1 cellular context compared by ENCODE assay signal in genomic region chr5:142024771-142025304, GRCh38.
TF ChIP-seq lines count a peak whose summit lies in the region.

No MANE protein-coding gene starts in this region.

TF ChIP-seq in K562, 482 proteins besides CTCF, POLR2A, EP300 and RAD21 (continued from another document and continues in another):
- peak; percentile 14; the same call in 1 of the 2 replicates for TF ChIP-seq STAT5A (IDR thresholded peaks at IDR 0.05; ENCODE audit: borderline replicate concordance, low read length)
- TF ChIP-seq TEAD4 (IDR thresholded peaks at IDR 0.05; ENCODE audit: low read length): peak; percentile 43
- TF ChIP-seq TEAD4 (CRISPR knock-in tag; IDR thresholded peaks at IDR 0.05; ENCODE audit: borderline replicate concordance): no peak
- peak; percentile 82 to 84 for TF ChIP-seq NRF1 (conservative IDR thresholded peaks at IDR 0.05 in 1 of 2, IDR thresholded peaks at IDR 0.05 in 1 of 2)
- TF ChIP-seq ZEB2 (IDR thresholded peaks at IDR 0.05): 0 out of 2 replicates have a peak, but pooled peaks have one; percentile 23
- peak; percentile 44; the same call in 1 of the 2 replicates for TF ChIP-seq LEF1 (IDR thresholded peaks at IDR 0.05)
- peak; percentile 55; the same call in 1 of the 2 replicates for TF ChIP-seq DIDO1 (tag; IDR thresholded peaks at IDR 0.05; ENCODE audit: low read depth)
- TF ChIP-seq UBTF (IDR thresholded peaks at IDR 0.05; ENCODE audit: borderline replicate concordance in 1 of 2, low read depth in 2 of 2, low read length in 2 of 2): 0 out of 4 replicates have a peak, but pooled peaks of 1 of the 2 experiments have one; percentile 51
- TF ChIP-seq ESRRA (IDR thresholded peaks at IDR 0.05; ENCODE audit: borderline replicate concordance, low read depth): 0 out of 2 replicates have a peak, but pooled peaks have one; percentile 10
- peak; percentile 63 for TF ChIP-seq ATF7 (IDR thresholded peaks at IDR 0.05)
- TF ChIP-seq ETS1 (conservative IDR thresholded peaks at IDR 0.05; ENCODE audit: control insufficient read depth, low read depth, low read length): peak; percentile 70
- TF ChIP-seq FOXK2 (conservative IDR thresholded peaks at IDR 0.05 in 1 of 2, IDR thresholded peaks at IDR 0.05 in 1 of 2; ENCODE audit: low read depth in 2 of 2): peak; percentile 88 to 91
- 0 out of 2 replicates have a peak, but pooled peaks have one; percentile 45 for TF ChIP-seq ELF4 (CRISPR knock-in tag; IDR thresholded peaks at IDR 0.05)
- peak; percentile 76; the same call in 1 of the 2 replicates for TF ChIP-seq EHMT2 (IDR thresholded peaks at IDR 0.05)
- TF ChIP-seq ZFX (CRISPR knock-in tag; IDR thresholded peaks at IDR 0.05): peak; percentile 65
- TF ChIP-seq POLR2H (tag; IDR thresholded peaks at IDR 0.05; ENCODE audit: low read depth): peak; percentile 78
- TF ChIP-seq KDM4B (IDR thresholded peaks at IDR 0.05; ENCODE audit: borderline replicate concordance in 2 of 2, low read depth in 1 of 2): no peak
- TF ChIP-seq ZNF384 (IDR thresholded peaks at IDR 0.05; ENCODE audit: low read depth, low read length): peak; percentile 97
- no peak for TF ChIP-seq STAT5B (CRISPR knock-in tag; IDR thresholded peaks at IDR 0.05)
- no peak for TF ChIP-seq ZFPM2 (CRISPR knock-in tag; IDR thresholded peaks at IDR 0.05)
- TF ChIP-seq NR2C2 (CRISPR knock-in tag; IDR thresholded peaks at IDR 0.05): no peak
- TF ChIP-seq NR2C2 (tag; IDR thresholded peaks at IDR 0.05): peak; percentile 62
- no peak for TF ChIP-seq ATF1 (CRISPR knock-in tag; IDR thresholded peaks at IDR 0.05)
- TF ChIP-seq ATF1 (tag; IDR thresholded peaks at IDR 0.05): peak; percentile 80
- TF ChIP-seq ZNF263 (CRISPR knock-in tag; IDR thresholded peaks at IDR 0.05; ENCODE audit: borderline replicate concordance): no peak
- TF ChIP-seq PHF20 (IDR thresholded peaks at IDR 0.05; ENCODE audit: partially characterized antibody): peak; percentile 81
- TF ChIP-seq ZKSCAN8 (CRISPR knock-in tag; IDR thresholded peaks at IDR 0.05): no peak
- TF ChIP-seq RUNX1 (IDR thresholded peaks at IDR 0.05; ENCODE audit: low read depth): no peak
- TF ChIP-seq KLF1 (tag; IDR thresholded peaks at IDR 0.05): peak; percentile 41; the same call in 1 of the 2 replicates
- TF ChIP-seq JUNB (CRISPR knock-in tag; conservative IDR thresholded peaks at IDR 0.05): no peak
- TF ChIP-seq MAZ (CRISPR knock-in tag; conservative IDR thresholded peaks at IDR 0.05 in 1 of 2, IDR thresholded peaks at IDR 0.05 in 1 of 2): 0 out of 4 replicates have a peak, but pooled peaks have one; percentile 25 to 38
- TF ChIP-seq HDAC1 (IDR thresholded peaks at IDR 0.05): peak in 1 of 2 experiments; percentile 64; a peak in 1 of 4 replicates
- TF ChIP-seq HMG20B (CRISPR knock-in tag; IDR thresholded peaks at IDR 0.05): no peak
- no peak for TF ChIP-seq ZNF431 (CRISPR knock-in tag; IDR thresholded peaks at IDR 0.05)
- no peak for TF ChIP-seq REST (CRISPR knock-in tag; IDR thresholded peaks at IDR 0.05; ENCODE audit: low read depth)
- no peak for TF ChIP-seq ZNF655 (CRISPR knock-in tag; IDR thresholded peaks at IDR 0.05)
- peak; percentile 58 for TF ChIP-seq TBP (optimal IDR thresholded peaks at IDR 0.05; ENCODE audit: low read depth, low read length)
- peak; percentile 66; the same call in 1 of the 2 replicates for TF ChIP-seq NFRKB (IDR thresholded peaks at IDR 0.05; ENCODE audit: low read depth)
- no peak for TF ChIP-seq DACH1 (IDR thresholded peaks at IDR 0.05; ENCODE audit: partially characterized antibody)
- TF ChIP-seq HMGN3 (IDR thresholded peaks at IDR 0.05; ENCODE audit: borderline replicate concordance, extremely low read depth, insufficient read length, low read depth, low read length): no peak
- no peak for TF ChIP-seq ZC3H4 (CRISPR knock-in tag; IDR thresholded peaks at IDR 0.05; ENCODE audit: borderline replicate concordance)
- TF ChIP-seq MAFG (tag; conservative IDR thresholded peaks at IDR 0.05): peak; percentile 40
- peak; percentile 46 for TF ChIP-seq TAF9B (IDR thresholded peaks at IDR 0.05; ENCODE audit: partially characterized antibody)
- TF ChIP-seq TFAP4 (CRISPR knock-in tag; IDR thresholded peaks at IDR 0.05; ENCODE audit: borderline replicate concordance): peak; percentile 92
- TF ChIP-seq ZBTB40 (IDR thresholded peaks at IDR 0.05): peak; percentile 88
- TF ChIP-seq ZBTB40 (CRISPR knock-in tag; IDR thresholded peaks at IDR 0.05): no peak
- TF ChIP-seq BRD4 (IDR thresholded peaks at IDR 0.05): 0 out of 2 replicates have a peak, but pooled peaks have one; percentile 54
- TF ChIP-seq TEAD2 (tag; IDR thresholded peaks at IDR 0.05): no peak
- 0 out of 2 replicates have a peak, but pooled peaks have one; percentile 6 for TF ChIP-seq TAL1 (IDR thresholded peaks at IDR 0.05)
- TF ChIP-seq TRIM24 (IDR thresholded peaks at IDR 0.05): peak in 1 of 2 experiments; percentile 45; a peak in 1 of 4 replicates
